In the genomic region with DNA sequence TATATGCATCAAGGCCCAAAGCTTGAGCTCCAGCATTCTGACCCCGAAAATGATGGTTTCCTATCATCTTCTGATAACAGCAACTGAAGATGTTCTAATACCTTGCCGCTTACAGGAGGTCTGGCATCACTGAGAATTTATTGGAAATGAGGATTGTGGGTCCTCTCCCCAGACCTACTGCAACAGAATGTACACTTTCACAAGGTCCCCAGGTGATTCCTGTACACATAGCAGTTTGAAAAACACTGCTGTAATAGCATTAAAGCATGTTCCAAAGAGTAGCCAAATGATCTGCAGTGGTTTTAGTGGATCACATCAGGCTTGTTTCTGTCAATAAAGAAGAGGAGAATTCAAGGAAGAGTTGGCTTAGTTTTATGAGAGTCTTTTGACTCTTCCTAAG, we compare ENCODE assay signal across 17 cellular contexts. TPM values are rescaled to one million over a fixed set of nuclear protein-coding genes. Genes with fewer than 3 reads are reported as not detected.
DNase-seq lines count a peak whose midpoint lies in the region; ATAC-seq, FAIRE-seq and TF ChIP-seq lines count a peak whose summit lies in the region.
"Had no signal": no experiment of that assay in that cellular context is flagged by ENCODE, and none has a peak within 500 bp of the region (broad histone marks: within the 10 kb centered on the region; RNA-seq: fewer than 3 reads in every experiment).

No MANE protein-coding gene starts in this region.

- H3K27me3 ChIP-seq in HepG2 (ENCODE audit: control insufficient read depth in 1 of 2, insufficient read depth in 2 of 2, low read length in 2 of 2) = no peaks in the 10 kb centered on the region
- no peaks in the 10 kb centered on the region for H3K27me3 ChIP-seq in right lobe of liver
- H3K27me3 ChIP-seq in esophagus muscularis mucosa = no peaks in the 10 kb centered on the region
- H3K27me3 ChIP-seq in transverse colon = no peaks in the 10 kb centered on the region
- H3K27me3 ChIP-seq in ascending aorta = no peaks in the 10 kb centered on the region
- H3K27me3 ChIP-seq: neural progenitor cell had no signal

- H3K4me2 ChIP-seq in HepG2 (ENCODE audit: low read depth, low read length) = peak overlapping the region; percentile 92
- H3K4me2 ChIP-seq: neural progenitor cell had no signal

- H3K4me1 Mint-ChIP-seq in activated B cell treated with CpG ODN at 0.5 μM for 24 hours = peaks cover 96% of the 10 kb centered on the region
- H3K4me1 Mint-ChIP-seq: neural progenitor cell had no signal

- peak overlapping the region; percentile 78 for H3K27ac Mint-ChIP-seq in activated B cell treated with CpG ODN at 0.5 μM for 24 hours
- H3K27ac Mint-ChIP-seq: neural progenitor cell had no signal

- H3K27me3 Mint-ChIP-seq in activated B cell treated with CpG ODN at 0.5 μM for 24 hours = no peaks in the 10 kb centered on the region

- H3K36me3 ChIP-seq in HepG2 (replicated peaks in 1 of 2; ENCODE audit: control insufficient read depth in 1 of 2, insufficient read depth in 2 of 2, low read length in 2 of 2) (peaks cover 15 to 64% of the 10 kb centered on the region in 2 experiments), right lobe of liver (no peaks in the 10 kb centered on the region), esophagus muscularis mucosa (peaks cover 0 to 5% (median 2%) of the 10 kb centered on the region in 4 donors), transverse colon (no peaks in the 10 kb centered on the region), ascending aorta (peaks cover 0 to 3% of the 10 kb centered on the region in 2 donors)
- H3K36me3 ChIP-seq: neural progenitor cell had no signal

- TF ChIP-seq EP300 in HepG2 (IDR thresholded peaks at IDR 0.05; ENCODE audit: low read depth in 2 of 2, low read length in 2 of 2) = no peak
- no peak for TF ChIP-seq EP300 in HepG2 (CRISPR knock-in tag; IDR thresholded peaks at IDR 0.05; ENCODE audit: borderline replicate concordance)
- TF ChIP-seq EP300 in esophagus muscularis mucosa (IDR thresholded peaks at IDR 0.05) = no peak
- no peak for TF ChIP-seq EP300 in transverse colon (IDR thresholded peaks at IDR 0.05; ENCODE audit: low read depth)

- POLR2A ChIA-PET in HepG2 (lab: Yijun Ruan, JAX) (no interaction called here), activated B cell treated with CpG ODN at 0.5 μM for 24 hours (lab: Charles Lee) (interaction anchor here (0.7 to 6.8 kb wide), 4 partner anchors 11 to 51 kb away, joined by 3 to 79 read pairs (median 4); a partner anchor contains a TSS)

- H4K20me1 ChIP-seq in HepG2 (ENCODE audit: insufficient read depth, low read length) = peaks cover 100% of the 10 kb centered on the region

- TF ChIP-seq CTCF in HepG2 (CRISPR knock-in tag; IDR thresholded peaks at IDR 0.05) = no peak
- TF ChIP-seq CTCF in right lobe of liver (IDR thresholded peaks at IDR 0.05) = no peak
- no peak for TF ChIP-seq CTCF in activated B cell treated with CpG ODN at 0.5 μM for 24 hours (IDR thresholded peaks at IDR 0.05)
- no peak for TF ChIP-seq CTCF in esophagus muscularis mucosa (IDR thresholded peaks at IDR 0.05)
- TF ChIP-seq CTCF in transverse colon (IDR thresholded peaks at IDR 0.05) = no peak
- no peak for TF ChIP-seq CTCF in ascending aorta (IDR thresholded peaks at IDR 0.05)

- intact Hi-C loops in HepG2 (cut with micrococcal nuclease; ENCODE audit: unreplicated experiment) (loop anchor here (2.0 kb wide), 1 partner anchor 75 kb away; no protein-coding TSS in a partner anchor), right lobe of liver (cut with DNase I) (no loop called here), activated B cell treated with CpG ODN at 0.5 μM for 24 hours (cut with micrococcal nuclease) (no loop called here), esophagus muscularis mucosa (cut with DNase I) (no loop called here), transverse colon (cut with DNase I; ENCODE audit: low total_unique reads) (loop anchor here (10.0 kb wide), 1 partner anchor 67 kb away; no protein-coding TSS in a partner anchor), ascending aorta (cut with DNase I) (no loop called here)

- H3K4me1 ChIP-seq in HepG2 (ENCODE audit: insufficient read depth, low read length) (peaks cover 100% of the 10 kb centered on the region), right lobe of liver (peaks cover 0 to 31% (median 6%) of the 10 kb centered on the region in 4 donors), esophagus muscularis mucosa (peaks cover 98 to 100% (median 99%) of the 10 kb centered on the region in 4 donors), transverse colon (peaks cover 6 to 97% (median 36%) of the 10 kb centered on the region in 4 donors), ascending aorta (peaks cover 9 to 42% of the 10 kb centered on the region in 2 donors)
- H3K4me1 ChIP-seq: neural progenitor cell had no signal

- no peak overlapping the region for H2AFZ ChIP-seq in HepG2 (ENCODE audit: low read length)
- H2AFZ ChIP-seq: neural progenitor cell had no signal

- TF ChIP-seq RAD21 in HepG2 (CRISPR knock-in tag; IDR thresholded peaks at IDR 0.05) = no peak

- CTCF ChIA-PET in HepG2 (lab: Yijun Ruan, JAX; ENCODE audit: low intra/inter-chr PET ratio, low total read pairs) (no interaction called here), activated B cell treated with CpG ODN at 0.5 μM for 24 hours (lab: Charles Lee) (interaction anchor here (1.4 kb wide), 1 partner anchor 11 kb away, joined by 3 read pairs; no protein-coding TSS in a partner anchor)

- in situ Hi-C loops in HepG2 (cut with HindIII; ENCODE audit: extremely low pct_ligation_motif_present, low pct_unique_long_range_greater_than_20kb) (no loop called here), transverse colon (cut with MboI; ENCODE audit: low pct_ligation_motif_present in 1 of 4, low pct_unique_long_range_greater_than_20kb in 1 of 4, low sequenced_read_pairs in 3 of 4) (no loop called here)

- H3K9ac ChIP-seq in HepG2 (ENCODE audit: insufficient read depth, low read depth, low read length) = no peak overlapping the region
- H3K9ac ChIP-seq: neural progenitor cell had no signal

- H3K4me3 ChIP-seq in HepG2 (replicated peaks in 1 of 3; ENCODE audit: insufficient read depth in 1 of 3, low read depth in 2 of 3, low read length in 3 of 3) (no peak overlapping the region), right lobe of liver (no peak overlapping the region), esophagus muscularis mucosa (peak overlapping the region in 1 of 4 donors; percentile 1), transverse colon (no peak overlapping the region), ascending aorta (no peak overlapping the region)
- H3K4me3 ChIP-seq: lung, neural progenitor cell had no signal

- WGBS in HepG2 (ENCODE audit: low lambda C conversion rate) = 63% methylated on average over 2 of the region's 2 CpGs
- WGBS in right lobe of liver (ENCODE audit: insufficient coverage, low coverage, low lambda C conversion rate, missing lambda C conversion rate) = 83% methylated on average over 2 of the region's 2 CpGs
- WGBS in esophagus muscularis mucosa = 93% methylated on average over 2 of the region's 2 CpGs
- 56 to 78% methylated on average over 2 of the region's 2 CpGs for WGBS in transverse colon (ENCODE audit: low coverage in 1 of 2), 2 donors

- H3K9me3 ChIP-seq in HepG2 (ENCODE audit: low read length) = no peaks in the 10 kb centered on the region
- H3K9me3 ChIP-seq in right lobe of liver = no peaks in the 10 kb centered on the region
- no peaks in the 10 kb centered on the region for H3K9me3 ChIP-seq in esophagus muscularis mucosa
- no peaks in the 10 kb centered on the region for H3K9me3 ChIP-seq in transverse colon
- H3K9me3 ChIP-seq in ascending aorta = no peaks in the 10 kb centered on the region

- H3K79me2 ChIP-seq in HepG2 (ENCODE audit: insufficient read depth, low read length) = peaks cover 98% of the 10 kb centered on the region

- no peak for DNase-seq in HepG2 (ENCODE audit: low spot score)
- DNase-seq in right lobe of liver = no peak
- no peak for DNase-seq in activated B cell treated with CpG ODN at 0.5 μM for 24 hours
- DNase-seq in esophagus muscularis mucosa (ENCODE audit: extremely low spot score) = no peak
- DNase-seq in transverse colon = no peak
- no peak for DNase-seq in SIG-M5 treated with dmso at 0.1 percent for 504 hours (lab: John Stamatoyannopoulos, UW; ENCODE audit: unreplicated experiment)
- no peak for DNase-seq in ascending aorta (ENCODE audit: low spot score in 2 of 2)
- DNase-seq: activated CD4-positive, alpha-beta T cell treated with anti-CD3 and anti-CD28 coated beads, Interleukin-2, amount 50 U/mL, for 4 hours; AML-193; DMS53; foreskin melanocyte; NCI-H774; stimulated activated CD4-positive, alpha-beta T cell treated with anti-CD3 and anti-CD28 coated beads, Interleukin-2, amount 100 ng/mL, for 48 hours; T1000 had no signal

- no peak; the same call in 2 of the 3 replicates for ATAC-seq in HepG2
- ATAC-seq in right lobe of liver = no peak
- ATAC-seq in activated B cell treated with CpG ODN at 0.5 μM for 24 hours (ENCODE audit: low read depth) = no peak
- no peak for ATAC-seq in HG03571 (IDR thresholded peaks at IDR 0.05; ENCODE audit: unreplicated experiment)

- TF ChIP-seq POLR2A in HepG2 (IDR thresholded peaks at IDR 0.05; ENCODE audit: insufficient read depth in 1 of 2, low read depth in 2 of 2, low read length in 2 of 2) (no peak), right lobe of liver (IDR thresholded peaks at IDR 0.05) (no peak), esophagus muscularis mucosa (IDR thresholded peaks at IDR 0.05; ENCODE audit: low read depth) (no peak), transverse colon (IDR thresholded peaks at IDR 0.05) (no peak)

- H3K4me3 Mint-ChIP-seq in activated B cell treated with CpG ODN at 0.5 μM for 24 hours = peak overlapping the region; percentile 1
- H3K4me3 Mint-ChIP-seq: neural progenitor cell had no signal

- H3K36me3 Mint-ChIP-seq in activated B cell treated with CpG ODN at 0.5 μM for 24 hours (ENCODE audit: low read depth) = peaks cover 70% of the 10 kb centered on the region

- H3K27ac ChIP-seq in HepG2 (ENCODE audit: extremely low read length, insufficient read depth, low read length) (no peak overlapping the region), right lobe of liver (no peak overlapping the region), esophagus muscularis mucosa (replicated peaks in 1 of 4) (peak overlapping the region; percentile 10 to 24 (median 20)), transverse colon (peak overlapping the region in 3 of 4 donors; percentile 25 to 36 (median 27)), ascending aorta (peak overlapping the region in 1 of 2 donors; percentile 49)
- H3K27ac ChIP-seq: neural progenitor cell had no signal

- FAIRE-seq in HepG2 (lab: Jason Lieb, UNC) = peak; percentile 15

- H3K9me3 Mint-ChIP-seq in activated B cell treated with CpG ODN at 0.5 μM for 24 hours = no peaks in the 10 kb centered on the region

- no TSS peak for BruUV-seq in HepG2 (replicated peaks; lab: Mats Ljungman, UMichigan)

RNA-seq across cellular contexts. Expression of a gene that starts 11.3 kb away (rescaled TPM):
- total RNA-seq in HepG2 (2016; rRNA removed; fragmentation: Illumina TruSeq; extraction: Trizol) = 68.1 and 82.2 TPM in 2 replicates
- 25.9 and 27.4 TPM in 2 replicates for total RNA-seq in HepG2 (2016; cell fraction: cytosol; rRNA removed; fragmentation: Illumina TruSeq; extraction: Trizol; ENCODE audit: low read depth)
- 66.0 and 82.3 TPM in 2 replicates for total RNA-seq in HepG2 (2016; cell fraction: insoluble cytoplasmic fraction; rRNA removed; fragmentation: Illumina TruSeq; extraction: Trizol)
- total RNA-seq in HepG2 (2016; cell fraction: membrane; rRNA removed; fragmentation: Illumina TruSeq; extraction: Trizol) = 67.6 and 68.8 TPM in 2 replicates
- total RNA-seq in HepG2 (2016; cell fraction: nucleus; rRNA removed; fragmentation: Illumina TruSeq; extraction: Trizol) = 134 and 135 TPM in 2 replicates
- polyA plus RNA-seq in HepG2 (2011; rRNA removed) = 187 and 204 TPM in 2 replicates
- polyA plus RNA-seq in HepG2 (2011; cell fraction: cytosol; rRNA removed) = 141 and 194 TPM in 2 replicates
- polyA plus RNA-seq in HepG2 (2011; cell fraction: nucleus; rRNA removed) = 105 and 123 TPM in 2 replicates
- polyA plus RNA-seq in HepG2 (2012) = 125 and 162 TPM in 2 replicates
- 8.6 and 9.7 TPM in 2 replicates for polyA plus RNA-seq in HepG2 (2016; cell fraction: cytosol; fragmentation: Illumina TruSeq; extraction: Trizol; ENCODE audit: low read depth)
- polyA plus RNA-seq in HepG2 (2016; cell fraction: insoluble cytoplasmic fraction; fragmentation: Illumina TruSeq; extraction: Trizol; ENCODE audit: low read depth) = 68.0 and 70.0 TPM in 2 replicates
- 38.2 and 38.9 TPM in 2 replicates for polyA plus RNA-seq in HepG2 (2016; cell fraction: membrane; fragmentation: Illumina TruSeq; extraction: Trizol; ENCODE audit: low read depth)
- polyA plus RNA-seq in HepG2 (2016; cell fraction: nucleus; fragmentation: Illumina TruSeq; extraction: Trizol; ENCODE audit: insufficient read depth, low read depth) = 134 and 138 TPM in 2 replicates
- 24.1 and 399 TPM in 2 replicates for polyA minus RNA-seq in HepG2 (2011; rRNA and poly(A)+ RNA removed; ENCODE audit: low replicate concordance)
- 188 and 237 TPM in 2 replicates for polyA minus RNA-seq in HepG2 (2011; cell fraction: cytosol; rRNA and poly(A)+ RNA removed)
- polyA minus RNA-seq in HepG2 (2011; cell fraction: nucleus; rRNA and poly(A)+ RNA removed) = 353 and 432 TPM in 2 replicates
- total RNA-seq in right lobe of liver = 10 to 100 TPM; 24.9 to 52.6 (median 45.5) TPM
- total RNA-seq in activated B cell treated with CpG ODN at 0.5 μM for 24 hours = 99.1 and 104 TPM in 2 replicates
- 100 to 1,000 TPM; 202 to 292 (median 261) TPM for total RNA-seq in esophagus muscularis mucosa
- 100 to 1,000 TPM in 2 of 4 donors, 10 to 100 TPM in 2; 63.2 to 179 (median 98.5) TPM for total RNA-seq in transverse colon
- 343 TPM for total RNA-seq in ascending aorta

Comparison
In these comparisons a context has a peak if more than half of its experiments do, and no peak if none do; other contexts are left out.
1. intact Hi-C loops: an anchor here in HepG2 (2.0 kb wide) and transverse colon (10.0 kb wide); none called in right lobe of liver, activated B cell treated with CpG ODN at 0.5 μM for 24 hours, esophagus muscularis mucosa and ascending aorta.
2. H3K27ac ChIP-seq: peak in esophagus muscularis mucosa (4 of 4) and transverse colon (3 of 4); none in HepG2 (single experiment) and right lobe of liver (0 of 3).